ENCODE assay signal across 8 cellular contexts in genomic region chr2:31324000-31324633, GRCh38.
DNase-seq lines count a peak whose midpoint lies in the region; ATAC-seq and TF ChIP-seq lines count a peak whose summit lies in the region.

No MANE protein-coding gene starts in this region.

- intact Hi-C loops in natural killer cell (cut with micrococcal nuclease) = no loop called here

- no peaks in the 10 kb centered on the region for H4K20me1 ChIP-seq in SK-N-SH (ENCODE audit: insufficient read depth)

- POLR2A ChIA-PET in SK-N-SH (lab: Yijun Ruan, JAX) = no interaction called here
- POLR2A ChIA-PET in activated naive CD8-positive, alpha-beta T cell treated with anti-CD3 and anti-CD28 coated beads, Interleukin-2, amount 10 ng/mL, durations not matched to agents 7 days and 5 days (lab: Charles Lee) = no interaction called here

- no peak overlapping the region for H3K27ac ChIP-seq in SK-N-SH (ENCODE audit: low read depth in 2 of 2, low read length in 1 of 2)

- no peaks in the 10 kb centered on the region for H3K36me3 Mint-ChIP-seq in activated naive CD8-positive, alpha-beta T cell treated with anti-CD3 and anti-CD28 coated beads, Interleukin-2, amount 10 ng/mL, durations not matched to agents 7 days and 5 days
- no peaks in the 10 kb centered on the region for H3K36me3 Mint-ChIP-seq in natural killer cell

- H3K27me3 ChIP-seq in SK-N-SH (ENCODE audit: insufficient read depth) = no peaks in the 10 kb centered on the region

- no peaks in the 10 kb centered on the region for H3K9me3 ChIP-seq in SK-N-SH

- TF ChIP-seq CTCF in SK-N-SH (IDR thresholded peaks at IDR 0.05) (no peak), natural killer cell (IDR thresholded peaks at IDR 0.05) (no peak)

- TF ChIP-seq EP300 in SK-N-SH (IDR thresholded peaks at IDR 0.05; ENCODE audit: borderline replicate concordance in 1 of 2, low read depth in 1 of 2, low read length in 1 of 2) = no peak

- 78% methylated on average over 5 of the region's 5 CpGs for WGBS in SK-N-SH (ENCODE audit: low lambda C conversion rate)

- CTCF ChIA-PET in SK-N-SH (lab: Yijun Ruan, JAX) = interaction anchor here (0.7 to 5.4 kb wide), 4 partner anchors 10 to 610 kb away, joined by 3 to 40 read pairs (median 4); partner anchors contain the start of gene EHD3

- H3K9me2 ChIP-seq in SK-N-SH = no peaks in the 10 kb centered on the region

- H3K27ac Mint-ChIP-seq in activated naive CD8-positive, alpha-beta T cell treated with anti-CD3 and anti-CD28 coated beads, Interleukin-2, amount 10 ng/mL, durations not matched to agents 7 days and 5 days = peak overlapping the region; percentile 78
- H3K27ac Mint-ChIP-seq in natural killer cell = peak overlapping the region; percentile 83 to 88

- H3F3A ChIP-seq in SK-N-SH (replicated peaks; ENCODE audit: insufficient read depth) = no peaks in the 10 kb centered on the region

- no peak overlapping the region; the same call in 1 of the 2 replicates for H2AFZ ChIP-seq in SK-N-SH (ENCODE audit: low read depth)

- peaks cover 5% of the 10 kb centered on the region for H3K27me3 Mint-ChIP-seq in activated naive CD8-positive, alpha-beta T cell treated with anti-CD3 and anti-CD28 coated beads, Interleukin-2, amount 10 ng/mL, durations not matched to agents 7 days and 5 days
- no peaks in the 10 kb centered on the region for H3K27me3 Mint-ChIP-seq in natural killer cell (ENCODE audit: low read depth in 2 of 2)

- DNase-seq in SK-N-SH = no peak
- no peak for DNase-seq in activated naive CD8-positive, alpha-beta T cell treated with anti-CD3 and anti-CD28 coated beads, Interleukin-2, amount 10 ng/mL, durations not matched to agents 7 days and 5 days
- no peak for DNase-seq in natural killer cell
- DNase-seq in EL = no peak
- DNase-seq in amygdala (lab: John Stamatoyannopoulos, UW) = no peak
- no peak for DNase-seq in cortex of kidney (lab: John Stamatoyannopoulos, UW)

- no peaks in the 10 kb centered on the region for H3K36me3 ChIP-seq in SK-N-SH (replicated peaks in 1 of 2; ENCODE audit: control insufficient read depth in 1 of 2, insufficient read depth in 2 of 2, low read length in 1 of 2)

- H3K4me3 Mint-ChIP-seq in activated naive CD8-positive, alpha-beta T cell treated with anti-CD3 and anti-CD28 coated beads, Interleukin-2, amount 10 ng/mL, durations not matched to agents 7 days and 5 days = peak overlapping the region; percentile 74
- H3K4me3 Mint-ChIP-seq in natural killer cell = peak overlapping the region; percentile 88

- no peak overlapping the region for H3K9ac ChIP-seq in SK-N-SH

- no peak overlapping the region for H3K4me3 ChIP-seq in SK-N-SH (ENCODE audit: low read depth in 2 of 2, low read length in 1 of 2)

- peaks cover 41% of the 10 kb centered on the region for H3K4me1 Mint-ChIP-seq in activated naive CD8-positive, alpha-beta T cell treated with anti-CD3 and anti-CD28 coated beads, Interleukin-2, amount 10 ng/mL, durations not matched to agents 7 days and 5 days
- peaks cover 40 to 42% of the 10 kb centered on the region in 2 donors for H3K4me1 Mint-ChIP-seq in natural killer cell

- ATAC-seq in SK-N-SH treated with all-trans-retinoic acid at 6 μM for 48 hours (no peak), HG03066 (IDR thresholded peaks at IDR 0.05; ENCODE audit: low read depth, unreplicated experiment) (peak; percentile 72), natural killer cell (peak; percentile 49 to 69 (median 64))
- ATAC-seq in activated naive CD8-positive, alpha-beta T cell treated with anti-CD3 and anti-CD28 coated beads, Interleukin-2, amount 10 ng/mL, durations not matched to agents 7 days and 5 days (ENCODE audit: low read depth) = peak; percentile 66

- H3K4me1 ChIP-seq in SK-N-SH (ENCODE audit: control insufficient read depth in 1 of 2, insufficient read depth in 2 of 2, low read depth in 1 of 2, low read length in 1 of 2) = peaks cover 9 to 13% of the 10 kb centered on the region in 2 experiments

- TF ChIP-seq RAD21 in SK-N-SH (IDR thresholded peaks at IDR 0.05; ENCODE audit: low read length) = no peak

- no peaks in the 10 kb centered on the region for H3K9me3 Mint-ChIP-seq in activated naive CD8-positive, alpha-beta T cell treated with anti-CD3 and anti-CD28 coated beads, Interleukin-2, amount 10 ng/mL, durations not matched to agents 7 days and 5 days
- no peaks in the 10 kb centered on the region for H3K9me3 Mint-ChIP-seq in natural killer cell

- no peaks in the 10 kb centered on the region for H3K79me2 ChIP-seq in SK-N-SH (ENCODE audit: insufficient read depth)

- H3K4me2 ChIP-seq in SK-N-SH = peak overlapping the region; percentile 9; the same call in 1 of the 2 replicates

TF ChIP-seq in SK-N-SH, 30 proteins besides CTCF, POLR2A, EP300 and RAD21:
- no peak for TF ChIP-seq MXI1 (IDR thresholded peaks at IDR 0.05; ENCODE audit: low read depth, low read length)
- TF ChIP-seq MAX (IDR thresholded peaks at IDR 0.05; ENCODE audit: low read depth) = no peak
- TF ChIP-seq YY1 (IDR thresholded peaks at IDR 0.05; ENCODE audit: low read depth) = no peak
- no peak for TF ChIP-seq NRF1 (IDR thresholded peaks at IDR 0.05; ENCODE audit: low read depth, low read length)
- no peak for TF ChIP-seq ZBTB33 (IDR thresholded peaks at IDR 0.05; ENCODE audit: borderline replicate concordance, low read depth)
- TF ChIP-seq SIN3A (IDR thresholded peaks at IDR 0.05; ENCODE audit: borderline replicate concordance, low read depth, low read length) = no peak
- TF ChIP-seq GATA2 (CRISPR knock-in tag; IDR thresholded peaks at IDR 0.05) = no peak

TF ChIP-seq in SK-N-SH treated with all-trans-retinoic acid at 6 μM for 48 hours, 23 proteins besides CTCF, POLR2A, EP300 and RAD21:
- TF ChIP-seq ZFP3 (CRISPR knock-in tag; IDR thresholded peaks at IDR 0.05) (no peak), OSR1 (CRISPR knock-in tag; IDR thresholded peaks at IDR 0.05) (no peak), RARB (CRISPR knock-in tag; IDR thresholded peaks at IDR 0.05) (no peak), ZFP30 (CRISPR knock-in tag; IDR thresholded peaks at IDR 0.05) (no peak), TSHZ2 (CRISPR knock-in tag; IDR thresholded peaks at IDR 0.05) (no peak), PPARA (CRISPR knock-in tag; IDR thresholded peaks at IDR 0.05; ENCODE audit: borderline replicate concordance) (no peak), TOX (CRISPR knock-in tag; IDR thresholded peaks at IDR 0.05; ENCODE audit: borderline replicate concordance) (no peak), CSDC2 (CRISPR knock-in tag; IDR thresholded peaks at IDR 0.05) (no peak), SNAI2 (CRISPR knock-in tag; IDR thresholded peaks at IDR 0.05) (no peak), ZNF565 (CRISPR knock-in tag; conservative IDR thresholded peaks at IDR 0.05; ENCODE audit: low read depth) (no peak), ESRRG (CRISPR knock-in tag; IDR thresholded peaks at IDR 0.05) (no peak), CSRNP3 (CRISPR knock-in tag; IDR thresholded peaks at IDR 0.05) (no peak), TCF4 (CRISPR knock-in tag; IDR thresholded peaks at IDR 0.05; ENCODE audit: borderline replicate concordance) (no peak)
